8 cellular contexts compared by ENCODE assay signal in the genomic region with DNA sequence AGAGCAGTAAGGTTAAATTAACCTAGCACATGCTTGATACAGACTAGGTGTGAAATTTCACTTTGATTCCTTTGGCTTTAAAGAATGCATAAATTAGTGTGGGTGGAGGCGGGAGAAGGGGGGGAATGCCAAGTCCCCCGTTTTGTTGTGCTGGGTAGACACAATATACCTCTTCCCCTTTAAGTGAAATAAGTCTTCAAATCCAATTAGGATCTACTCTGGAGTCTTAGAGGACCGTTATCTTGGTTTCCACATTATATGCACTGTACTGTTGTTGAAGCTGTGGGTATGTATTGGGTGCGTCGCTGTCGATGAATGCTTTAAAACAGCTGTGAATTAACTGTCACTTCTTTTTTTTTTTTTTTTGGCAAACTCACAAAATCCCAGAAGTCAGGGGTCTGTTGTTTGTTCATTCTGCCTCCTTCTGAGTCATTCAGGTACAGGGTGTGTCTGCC. TPM values are rescaled to one million over a fixed set of nuclear protein-coding genes. Genes with fewer than 3 reads are reported as not detected.
DNase-seq lines count a peak whose midpoint lies in the region; FAIRE-seq and TF ChIP-seq lines count a peak whose summit lies in the region.

No MANE protein-coding gene starts in this region.

- H3K4me1 Mint-ChIP-seq in osteocyte (ENCODE audit: unreplicated experiment): peaks cover 30% of the 10 kb centered on the region

- no peaks in the 10 kb centered on the region for H3K36me3 ChIP-seq in Karpas-422 (ENCODE audit: insufficient read depth, low read length)
- H3K36me3 ChIP-seq in effector memory CD4-positive, alpha-beta T cell (ENCODE audit: control insufficient read depth, insufficient read depth, low read length): peaks cover 17% of the 10 kb centered on the region
- H3K36me3 ChIP-seq in colonic mucosa: no peaks in the 10 kb centered on the region

- no peaks in the 10 kb centered on the region for H3K9me2 ChIP-seq in Karpas-422 (replicated peaks; ENCODE audit: insufficient read depth, low read length)

- peak overlapping the region; percentile 37 for H3K4me2 ChIP-seq in Karpas-422 (ENCODE audit: low read depth, low read length, poor library complexity, severe bottlenecking)

- H2AFZ ChIP-seq in Karpas-422 (ENCODE audit: low read length): no peak overlapping the region

- no peaks in the 10 kb centered on the region for H3K27me3 ChIP-seq in Karpas-422 (ENCODE audit: low read length)
- no peaks in the 10 kb centered on the region for H3K27me3 ChIP-seq in effector memory CD4-positive, alpha-beta T cell (replicated peaks; ENCODE audit: control insufficient read depth, insufficient read depth, low read length, poor library complexity, severe bottlenecking)
- peaks cover 23% of the 10 kb centered on the region for H3K27me3 ChIP-seq in colonic mucosa

- H3K4me3 ChIP-seq in Karpas-422 (ENCODE audit: low read length) (no peak overlapping the region), colonic mucosa (no peak overlapping the region)
- H3K4me3 ChIP-seq in effector memory CD4-positive, alpha-beta T cell (ENCODE audit: insufficient read depth, low read depth, low read length, poor library complexity, severe bottlenecking): peak overlapping the region; percentile 88

- H4K20me1 ChIP-seq in Karpas-422 (ENCODE audit: insufficient read depth, low read depth, low read length): 0 out of 2 replicates have a peak, but pooled peaks cover 6% of the 10 kb centered on the region

- H3K27me3 Mint-ChIP-seq in osteocyte (ENCODE audit: unreplicated experiment): peaks cover 53% of the 10 kb centered on the region

- H3K4me3 Mint-ChIP-seq in osteocyte (ENCODE audit: unreplicated experiment): peak overlapping the region; percentile 86

- H3K9me3 Mint-ChIP-seq in osteocyte (ENCODE audit: unreplicated experiment): no peaks in the 10 kb centered on the region

- H3K27ac ChIP-seq in Karpas-422 (ENCODE audit: low read length) (no peak overlapping the region), colonic mucosa (no peak overlapping the region)
- H3K27ac ChIP-seq in effector memory CD4-positive, alpha-beta T cell (ENCODE audit: insufficient read depth, low read length, poor library complexity, severe bottlenecking): peak overlapping the region; percentile 91

- CTCF ChIA-PET in GM10248 (lab: Yijun Ruan, JAX): interaction anchor here (0.8 to 1.7 kb wide), 17 partner anchors 12 to 209 kb away, joined by 3 to 11 read pairs (median 3); a partner anchor contains a TSS

- TF ChIP-seq CTCF in osteocyte (IDR thresholded peaks at IDR 0.05) (no peak), GM10248 (IDR thresholded peaks at IDR 0.05; ENCODE audit: control extremely low read depth, extremely low read depth, low read depth, missing control alignments) (no peak), colonic mucosa (IDR thresholded peaks at IDR 0.05) (no peak)

- H3K9ac ChIP-seq in Karpas-422 (ENCODE audit: low read length) (no peak overlapping the region), colonic mucosa (ENCODE audit: low read depth in 2 of 2, low read length in 2 of 2) (no peak overlapping the region)

- no peaks in the 10 kb centered on the region for H3K36me3 Mint-ChIP-seq in osteocyte (ENCODE audit: unreplicated experiment)

- H3K27ac Mint-ChIP-seq in osteocyte (ENCODE audit: unreplicated experiment): no peak overlapping the region

- no peak for FAIRE-seq in frontal cortex (lab: Jason Lieb, UNC)

- intact Hi-C loops in colonic mucosa (cut with DNase I): no loop called here

- no peaks in the 10 kb centered on the region for H3K9me3 ChIP-seq in Karpas-422 (ENCODE audit: low read length)
- no peaks in the 10 kb centered on the region for H3K9me3 ChIP-seq in effector memory CD4-positive, alpha-beta T cell (ENCODE audit: control insufficient read depth, low read length)
- H3K9me3 ChIP-seq in colonic mucosa: no peaks in the 10 kb centered on the region

- DNase-seq in GM03348 (ENCODE audit: low spot score) (peak; percentile 4), Karpas-422 (no peak), osteocyte (ENCODE audit: extremely low spot score, unreplicated experiment) (no peak), GM10248 (ENCODE audit: extremely low spot score) (no peak), H4 (ENCODE audit: low spot score) (no peak), frontal cortex (ENCODE audit: low spot score in 2 of 2) (no peak), colonic mucosa (no peak)
- DNase-seq in effector memory CD4-positive, alpha-beta T cell: no peak

- POLR2A ChIA-PET in GM10248 (lab: Yijun Ruan, JAX): interaction anchor here (0.6 to 1.4 kb wide), 9 partner anchors 12 to 360 kb away, joined by 3 to 8 read pairs (median 4); no protein-coding TSS in a partner anchor

- H3K4me1 ChIP-seq in Karpas-422 (ENCODE audit: low read length) (peaks cover 32% of the 10 kb centered on the region), colonic mucosa (no peaks in the 10 kb centered on the region)
- peaks cover 25% of the 10 kb centered on the region for H3K4me1 ChIP-seq in effector memory CD4-positive, alpha-beta T cell (ENCODE audit: control insufficient read depth, insufficient read depth, low read length, poor library complexity, severe bottlenecking)

- H3K79me2 ChIP-seq in Karpas-422 (ENCODE audit: low read length): no peaks in the 10 kb centered on the region

RNA-seq across cellular contexts. Expression of a gene that starts 1.6 kb away (rescaled TPM):
- not detected in 2 replicates for total RNA-seq in Karpas-422 (2014; rRNA removed; shearing (Covaris generic); ENCODE audit: low replicate concordance)
- total RNA-seq in osteocyte: 0.31 TPM in 1 of 2 replicates, not detected in the other
- total RNA-seq in H4 (2014; rRNA removed; shearing (Covaris generic)): 3.2 and 4.9 TPM in 2 replicates
- 12.6 TPM for total RNA-seq in frontal cortex
- 10 to 100 TPM in 1 of 2 donors, 1 to 10 TPM in 1; 4.4 to 10.7 TPM for total RNA-seq in colonic mucosa
